ENCODE assay signal across 17 cellular contexts in genomic region chr19:5923356-5923755, GRCh38. TPM values are rescaled to one million over a fixed set of nuclear protein-coding genes. Genes with fewer than 3 reads are reported as not detected.
DNase-seq lines count a peak whose midpoint lies in the region; ATAC-seq and TF ChIP-seq lines count a peak whose summit lies in the region.
"Had no signal": no experiment of that assay in that cellular context is flagged by ENCODE, and none has a peak within 500 bp of the region (broad histone marks: within the 10 kb centered on the region; RNA-seq: fewer than 3 reads in every experiment).

No MANE protein-coding gene starts in this region.

- no peaks in the 10 kb centered on the region for H3K9me3 Mint-ChIP-seq in activated naive CD8-positive, alpha-beta T cell treated with anti-CD3 and anti-CD28 coated beads, Interleukin-2, amount 10 ng/mL, durations not matched to agents 7 days and 5 days
- no peaks in the 10 kb centered on the region for H3K9me3 Mint-ChIP-seq in activated naive CD8-positive, alpha-beta T cell treated with anti-CD3 and anti-CD28 coated beads for 36 hours
- H3K9me3 Mint-ChIP-seq in activated naive CD8-positive, alpha-beta T cell treated with anti-CD3 and anti-CD28 coated beads, Interleukin-2, amount 50 U/mL, for 24 hours, result no peaks in the 10 kb centered on the region
- no peaks in the 10 kb centered on the region for H3K9me3 Mint-ChIP-seq in glutamatergic neuron (ENCODE audit: unreplicated experiment)
- no peaks in the 10 kb centered on the region for H3K9me3 Mint-ChIP-seq in stimulated activated naive CD8-positive, alpha-beta T cell treated with anti-CD3 and anti-CD28 coated beads, Interleukin-15, amount 100 ng/mL, for 72 hours
- H3K9me3 Mint-ChIP-seq: CD8-positive, alpha-beta memory T cell had no signal

- no peak for DNase-seq in activated naive CD8-positive, alpha-beta T cell treated with anti-CD3 and anti-CD28 coated beads, Interleukin-2, amount 10 ng/mL, durations not matched to agents 7 days and 5 days
- DNase-seq in activated naive CD8-positive, alpha-beta T cell treated with anti-CD3 and anti-CD28 coated beads for 36 hours, result no peak
- no peak for DNase-seq in activated naive CD8-positive, alpha-beta T cell treated with anti-CD3 and anti-CD28 coated beads, Interleukin-2, amount 50 U/mL, for 24 hours
- DNase-seq in glutamatergic neuron (no peak), COR-L47 (lab: John Stamatoyannopoulos, UW) (no peak)
- no peak for DNase-seq in stimulated activated naive CD8-positive, alpha-beta T cell treated with anti-CD3 and anti-CD28 coated beads, Interleukin-15, amount 100 ng/mL, for 72 hours
- DNase-seq: ACHN; BE2C; C1 segment of cervical spinal cord; Caco-2; CD4-positive, CD25-positive, alpha-beta regulatory T cell; CD8-positive, alpha-beta memory T cell; DMS79; GDM1; GM23248 had no signal

- ATAC-seq in activated naive CD8-positive, alpha-beta T cell treated with anti-CD3 and anti-CD28 coated beads, Interleukin-2, amount 10 ng/mL, durations not matched to agents 7 days and 5 days (ENCODE audit: low read depth), result no peak
- no peak for ATAC-seq in activated naive CD8-positive, alpha-beta T cell treated with anti-CD3 and anti-CD28 coated beads, Interleukin-2, amount 50 U/mL, for 24 hours
- no peak for ATAC-seq in stimulated activated naive CD8-positive, alpha-beta T cell treated with anti-CD3 and anti-CD28 coated beads, Interleukin-15, amount 100 ng/mL, for 72 hours

- peaks cover 4% of the 10 kb centered on the region for H3K4me1 Mint-ChIP-seq in activated naive CD8-positive, alpha-beta T cell treated with anti-CD3 and anti-CD28 coated beads, Interleukin-2, amount 10 ng/mL, durations not matched to agents 7 days and 5 days
- peaks cover 4% of the 10 kb centered on the region for H3K4me1 Mint-ChIP-seq in activated naive CD8-positive, alpha-beta T cell treated with anti-CD3 and anti-CD28 coated beads for 36 hours
- no peaks in the 10 kb centered on the region for H3K4me1 Mint-ChIP-seq in activated naive CD8-positive, alpha-beta T cell treated with anti-CD3 and anti-CD28 coated beads, Interleukin-2, amount 50 U/mL, for 24 hours
- peaks cover 13% of the 10 kb centered on the region for H3K4me1 Mint-ChIP-seq in glutamatergic neuron (ENCODE audit: low read depth, unreplicated experiment)
- H3K4me1 Mint-ChIP-seq in stimulated activated naive CD8-positive, alpha-beta T cell treated with anti-CD3 and anti-CD28 coated beads, Interleukin-15, amount 100 ng/mL, for 72 hours, result no peaks in the 10 kb centered on the region
- H3K4me1 Mint-ChIP-seq: CD8-positive, alpha-beta memory T cell had no signal

- POLR2A ChIA-PET in activated naive CD8-positive, alpha-beta T cell treated with anti-CD3 and anti-CD28 coated beads, Interleukin-2, amount 10 ng/mL, durations not matched to agents 7 days and 5 days (lab: Charles Lee), result no interaction called here

- no peak for TF ChIP-seq CTCF in glutamatergic neuron (IDR thresholded peaks at IDR 0.05; ENCODE audit: partially characterized antibody, unreplicated experiment)

- peaks cover 10% of the 10 kb centered on the region for H3K36me3 Mint-ChIP-seq in activated naive CD8-positive, alpha-beta T cell treated with anti-CD3 and anti-CD28 coated beads, Interleukin-2, amount 10 ng/mL, durations not matched to agents 7 days and 5 days
- peaks cover 13% of the 10 kb centered on the region for H3K36me3 Mint-ChIP-seq in activated naive CD8-positive, alpha-beta T cell treated with anti-CD3 and anti-CD28 coated beads for 36 hours
- H3K36me3 Mint-ChIP-seq in activated naive CD8-positive, alpha-beta T cell treated with anti-CD3 and anti-CD28 coated beads, Interleukin-2, amount 50 U/mL, for 24 hours (ENCODE audit: low read depth), result peaks cover 29% of the 10 kb centered on the region
- H3K36me3 Mint-ChIP-seq in glutamatergic neuron (ENCODE audit: unreplicated experiment), result peaks cover 4% of the 10 kb centered on the region

- H3K4me3 Mint-ChIP-seq in activated naive CD8-positive, alpha-beta T cell treated with anti-CD3 and anti-CD28 coated beads, Interleukin-2, amount 10 ng/mL, durations not matched to agents 7 days and 5 days, result no peak overlapping the region
- no peak overlapping the region for H3K4me3 Mint-ChIP-seq in activated naive CD8-positive, alpha-beta T cell treated with anti-CD3 and anti-CD28 coated beads for 36 hours
- no peak overlapping the region for H3K4me3 Mint-ChIP-seq in activated naive CD8-positive, alpha-beta T cell treated with anti-CD3 and anti-CD28 coated beads, Interleukin-2, amount 50 U/mL, for 24 hours
- H3K4me3 Mint-ChIP-seq in glutamatergic neuron (ENCODE audit: unreplicated experiment), result no peak overlapping the region
- no peak overlapping the region for H3K4me3 Mint-ChIP-seq in stimulated activated naive CD8-positive, alpha-beta T cell treated with anti-CD3 and anti-CD28 coated beads, Interleukin-15, amount 100 ng/mL, for 72 hours
- H3K4me3 Mint-ChIP-seq: CD8-positive, alpha-beta memory T cell had no signal

- peak overlapping the region; percentile 34 for H3K27ac Mint-ChIP-seq in activated naive CD8-positive, alpha-beta T cell treated with anti-CD3 and anti-CD28 coated beads, Interleukin-2, amount 10 ng/mL, durations not matched to agents 7 days and 5 days
- no peak overlapping the region for H3K27ac Mint-ChIP-seq in activated naive CD8-positive, alpha-beta T cell treated with anti-CD3 and anti-CD28 coated beads for 36 hours
- H3K27ac Mint-ChIP-seq in activated naive CD8-positive, alpha-beta T cell treated with anti-CD3 and anti-CD28 coated beads, Interleukin-2, amount 50 U/mL, for 24 hours, result peak overlapping the region; percentile 37
- H3K27ac Mint-ChIP-seq in glutamatergic neuron (ENCODE audit: unreplicated experiment), result peak overlapping the region; percentile 62
- peak overlapping the region in 1 of 2 donors; percentile 89 for H3K27ac Mint-ChIP-seq in stimulated activated naive CD8-positive, alpha-beta T cell treated with anti-CD3 and anti-CD28 coated beads, Interleukin-15, amount 100 ng/mL, for 72 hours
- H3K27ac Mint-ChIP-seq: CD4-positive, CD25-positive, alpha-beta regulatory T cell had no signal

- no peaks in the 10 kb centered on the region for H3K27me3 Mint-ChIP-seq in activated naive CD8-positive, alpha-beta T cell treated with anti-CD3 and anti-CD28 coated beads, Interleukin-2, amount 10 ng/mL, durations not matched to agents 7 days and 5 days
- H3K27me3 Mint-ChIP-seq in activated naive CD8-positive, alpha-beta T cell treated with anti-CD3 and anti-CD28 coated beads for 36 hours, result no peaks in the 10 kb centered on the region
- H3K27me3 Mint-ChIP-seq in activated naive CD8-positive, alpha-beta T cell treated with anti-CD3 and anti-CD28 coated beads, Interleukin-2, amount 50 U/mL, for 24 hours, result no peaks in the 10 kb centered on the region
- peaks cover 6% of the 10 kb centered on the region for H3K27me3 Mint-ChIP-seq in glutamatergic neuron (ENCODE audit: unreplicated experiment)
- H3K27me3 Mint-ChIP-seq in stimulated activated naive CD8-positive, alpha-beta T cell treated with anti-CD3 and anti-CD28 coated beads, Interleukin-15, amount 100 ng/mL, for 72 hours, result no peaks in the 10 kb centered on the region
- H3K27me3 Mint-ChIP-seq: CD4-positive, CD25-positive, alpha-beta regulatory T cell; CD8-positive, alpha-beta memory T cell had no signal

RNA-seq across cellular contexts. Expression of gene CAPS, which starts 9.3 kb away (rescaled TPM):
- 10 to 100 TPM; 25.0 to 28.8 TPM for total RNA-seq in activated naive CD8-positive, alpha-beta T cell treated with anti-CD3 and anti-CD28 coated beads, Interleukin-2, amount 10 ng/mL, durations not matched to agents 7 days and 5 days
- 1 to 10 TPM; 1.9 to 2.6 TPM for total RNA-seq in activated naive CD8-positive, alpha-beta T cell treated with anti-CD3 and anti-CD28 coated beads for 36 hours
- total RNA-seq in glutamatergic neuron (ENCODE audit: unreplicated experiment), result 9.9 TPM

RNA-seq across cellular contexts. Expression of gene VMAC, which starts 18.7 kb away (rescaled TPM):
- 10 to 100 TPM; 15.6 to 17.5 TPM for total RNA-seq in activated naive CD8-positive, alpha-beta T cell treated with anti-CD3 and anti-CD28 coated beads, Interleukin-2, amount 10 ng/mL, durations not matched to agents 7 days and 5 days
- total RNA-seq in activated naive CD8-positive, alpha-beta T cell treated with anti-CD3 and anti-CD28 coated beads for 36 hours, result 1 to 10 TPM; 1.4 to 1.9 TPM
- 7.5 TPM for total RNA-seq in glutamatergic neuron (ENCODE audit: unreplicated experiment)

RNA-seq across cellular contexts. Expression of gene NDUFA11, which starts 19.8 kb away (rescaled TPM):
- 100 to 1,000 TPM; 187 to 193 TPM for total RNA-seq in activated naive CD8-positive, alpha-beta T cell treated with anti-CD3 and anti-CD28 coated beads, Interleukin-2, amount 10 ng/mL, durations not matched to agents 7 days and 5 days
- total RNA-seq in activated naive CD8-positive, alpha-beta T cell treated with anti-CD3 and anti-CD28 coated beads for 36 hours, result 100 to 1,000 TPM; 244 to 255 TPM
- 193 TPM for total RNA-seq in glutamatergic neuron (ENCODE audit: unreplicated experiment)

RNA-seq across cellular contexts. Expression of gene FUT5, which starts 53.0 kb away (rescaled TPM):
- total RNA-seq in activated naive CD8-positive, alpha-beta T cell treated with anti-CD3 and anti-CD28 coated beads, Interleukin-2, amount 10 ng/mL, durations not matched to agents 7 days and 5 days, result under 1 TPM; 0.23 to 0.30 TPM
- not detected for total RNA-seq in activated naive CD8-positive, alpha-beta T cell treated with anti-CD3 and anti-CD28 coated beads for 36 hours
- 0.27 TPM for total RNA-seq in glutamatergic neuron (ENCODE audit: unreplicated experiment)
- total RNA-seq: Caco-2; CD8-positive, alpha-beta memory T cell; Daoy; GM23248; H4 had no signal

RNA-seq across cellular contexts. Expression of gene RANBP3, which starts 54.6 kb away (rescaled TPM):
- 100 to 1,000 TPM; 104 to 108 TPM for total RNA-seq in activated naive CD8-positive, alpha-beta T cell treated with anti-CD3 and anti-CD28 coated beads, Interleukin-2, amount 10 ng/mL, durations not matched to agents 7 days and 5 days
- total RNA-seq in activated naive CD8-positive, alpha-beta T cell treated with anti-CD3 and anti-CD28 coated beads for 36 hours, result 100 to 1,000 TPM in 1 of 2 experiments, 10 to 100 TPM in 1; 94.0 to 109 TPM
- 92.1 TPM for total RNA-seq in glutamatergic neuron (ENCODE audit: unreplicated experiment)
